In genomic region chr2:234357666-234358065, GRCh38 we compare ENCODE assay signal across 19 cellular contexts.
"Had no signal": no experiment of that assay in that cellular context is flagged by ENCODE, and none has a peak within 500 bp of the region (broad histone marks: within the 10 kb centered on the region; RNA-seq: fewer than 3 reads in every experiment).

No MANE protein-coding gene starts in this region.

- H3K9me2 ChIP-seq: SK-N-SH had no signal

- ATAC-seq: T-cell had no signal

- H3K27ac ChIP-seq: RWPE1 had no signal

- H3K9ac ChIP-seq: SK-N-SH had no signal

- DNase-seq: Karpas-422, KBM-7, MM.1S, NCI-H1092 treated with DMSO at 0.1 percent for 48 hours, NCI-H1436, NCI-H187 treated with DMSO at 0.1 percent for 48 hours, NCI-H2029 treated with DMSO at 0.1 percent for 48 hours, NCI-H2107, NCI-H226, NCI-H446, NCI-H510A, NCI-H524 treated with DMSO at 0.1 percent for 48 hours, NCI-H69, NCI-H774, SHP77, SK-N-SH, SW 1271, T-cell had no signal

- H3K4me2 ChIP-seq: SK-N-SH had no signal

- H3K9me3 ChIP-seq: SK-N-SH had no signal
